12 cellular contexts compared by ENCODE assay signal in genomic region chr10:4315529-4315928, GRCh38.
A peak's percentile ranks its signal among the peaks of the same experiment; 100 is the strongest.
DNase-seq lines count a peak whose midpoint lies in the region; ATAC-seq and TF ChIP-seq lines count a peak whose summit lies in the region.
"Had no signal": no experiment of that assay in that cellular context is flagged by ENCODE, and none has a peak within 500 bp of the region (broad histone marks: within the 10 kb centered on the region; RNA-seq: fewer than 3 reads in every experiment).

No MANE protein-coding gene starts in this region.

- H3K27me3 ChIP-seq in brain microvascular endothelial cell (replicated peaks) (no peaks in the 10 kb centered on the region), heart left ventricle (no peaks in the 10 kb centered on the region), BE2C (no peaks in the 10 kb centered on the region)
- H3K27me3 ChIP-seq: pancreas, tibial artery had no signal

- H3K9me3 ChIP-seq in heart left ventricle (no peaks in the 10 kb centered on the region), BE2C (no peaks in the 10 kb centered on the region)
- H3K9me3 ChIP-seq: pancreas, tibial artery had no signal

- in situ Hi-C loops in brain microvascular endothelial cell (cut with HindIII; ENCODE audit: low pct_ligation_motif_present, low sequenced_read_pairs) (no loop called here), G401 (cut with HindIII; ENCODE audit: low sequenced_read_pairs) (no loop called here)

- peaks cover 0 to 18% (median 8%) of the 10 kb centered on the region in 12 donors for H3K4me1 ChIP-seq in heart left ventricle
- no peaks in the 10 kb centered on the region for H3K4me1 ChIP-seq in BE2C
- H3K4me1 ChIP-seq: pancreas had no signal

- intact Hi-C loops in heart left ventricle (cut with DNase I) = no loop called here

- DNase-seq in GM03348 (ENCODE audit: low spot score) (peak; percentile 53), brain microvascular endothelial cell (peak; percentile 12), heart left ventricle (peak in 4 of 5 donors; percentile 35 to 68 (median 44)), skeletal muscle cell (ENCODE audit: low read depth) (peak; percentile 62), cerebellar cortex (ENCODE audit: low spot score) (no peak), BE2C (no peak), G401 (ENCODE audit: low spot score) (no peak)
- DNase-seq: NCI-H146, pancreas, T-helper 9 cell had no signal

- H3K27ac ChIP-seq in brain microvascular endothelial cell (peak overlapping the region; percentile 65), heart left ventricle (peak overlapping the region in 11 of 12 donors; percentile 21 to 82 (median 64))
- H3K27ac ChIP-seq: pancreas had no signal

- no peaks in the 10 kb centered on the region for H3K36me3 ChIP-seq in brain microvascular endothelial cell (replicated peaks)
- no peaks in the 10 kb centered on the region for H3K36me3 ChIP-seq in heart left ventricle
- H3K36me3 ChIP-seq in BE2C = no peaks in the 10 kb centered on the region
- H3K36me3 ChIP-seq: pancreas, tibial artery had no signal

- ATAC-seq in heart left ventricle (peak; percentile 74 to 87 (median 78)), HG03432 (IDR thresholded peaks at IDR 0.05; ENCODE audit: unreplicated experiment) (no peak)

- TF ChIP-seq POLR2A in heart left ventricle (IDR thresholded peaks at IDR 0.05) = no peak

- H3K4me3 ChIP-seq in brain microvascular endothelial cell (ENCODE audit: low read depth, low read length) = no peak overlapping the region
- no peak overlapping the region for H3K4me3 ChIP-seq in heart left ventricle
- no peak overlapping the region for H3K4me3 ChIP-seq in skeletal muscle cell (ENCODE audit: low read depth, low read length)
- H3K4me3 ChIP-seq in BE2C (ENCODE audit: low read depth, low read length) = no peak overlapping the region
- H3K4me3 ChIP-seq: pancreas, tibial artery had no signal

- WGBS in heart left ventricle, 4 donors = 43 to 59% (median 57%) methylated on average over 4 of the region's 4 CpGs

- TF ChIP-seq CTCF in brain microvascular endothelial cell (IDR thresholded peaks at IDR 0.05; ENCODE audit: low read depth, low read length, missing control alignments) (no peak), heart left ventricle (IDR thresholded peaks at IDR 0.05) (no peak), BE2C (IDR thresholded peaks at IDR 0.05; ENCODE audit: low read depth, low read length) (no peak)

Comparison
In these comparisons a context has a peak if more than half of its experiments do, and no peak if none do; other contexts are left out.
1. DNase-seq: peak in GM03348 (single experiment), brain microvascular endothelial cell (single experiment), heart left ventricle (4 of 5) and skeletal muscle cell (single experiment); none in cerebellar cortex (single experiment), BE2C (single experiment) and G401 (single experiment).